ENCODE assay signal across 22 cellular contexts in genomic region chr19:38032151-38032550, GRCh38.
DNase-seq lines count a peak whose midpoint lies in the region; ATAC-seq and TF ChIP-seq lines count a peak whose summit lies in the region.
"Had no signal": no experiment of that assay in that cellular context is flagged by ENCODE, and none has a peak within 500 bp of the region (broad histone marks: within the 10 kb centered on the region; RNA-seq: fewer than 3 reads in every experiment).

No MANE protein-coding gene starts in this region.

- H3K9ac ChIP-seq in GM23248, result peak overlapping the region; percentile 23; the same call in 1 of the 2 replicates
- no peak overlapping the region for H3K9ac ChIP-seq in neural progenitor cell

- intact Hi-C loops in activated B cell treated with CpG ODN at 0.5 μM for 24 hours (cut with micrococcal nuclease), result no loop called here

- H3K9me3 Mint-ChIP-seq in activated B cell treated with CpG ODN at 0.5 μM for 24 hours (peaks cover 4% of the 10 kb centered on the region), neural progenitor cell (no peaks in the 10 kb centered on the region)
- H3K9me3 Mint-ChIP-seq: activated naive CD8-positive, alpha-beta T cell treated with anti-CD3 and anti-CD28 coated beads, Interleukin-2, amount 50 U/mL, for 24 hours; activated T-helper 2 cell treated with anti-CD3 and anti-CD28 coated beads, Interferon-gamma antibody, Interleukin-2, Interleukin-4, amounts not matched to agents 10 μg/mL and 5 μg/mL and 100 μg/mL, durations not matched to agents 14 hours and 24 hours and 36 hours had no signal

- H3K4me1 ChIP-seq in GM23248 (ENCODE audit: insufficient read depth), result peaks cover 25% of the 10 kb centered on the region
- peaks cover 23% of the 10 kb centered on the region for H3K4me1 ChIP-seq in neural progenitor cell

- peak overlapping the region; percentile 98 for H3K27ac Mint-ChIP-seq in activated B cell treated with CpG ODN at 0.5 μM for 24 hours
- no peak overlapping the region for H3K27ac Mint-ChIP-seq in neural progenitor cell
- H3K27ac Mint-ChIP-seq: activated CD4-positive, alpha-beta T cell treated with anti-CD3 and anti-CD28 coated beads for 36 hours; activated naive CD8-positive, alpha-beta T cell treated with anti-CD3 and anti-CD28 coated beads, Interleukin-2, amount 50 U/mL, for 24 hours; activated T-helper 2 cell treated with anti-CD3 and anti-CD28 coated beads, Interferon-gamma antibody, Interleukin-2, Interleukin-4, amounts not matched to agents 10 μg/mL and 5 μg/mL and 100 μg/mL, durations not matched to agents 14 hours and 24 hours and 36 hours; natural killer cell treated with Interleukin-12 subunit alpha and Interleukin-12 subunit beta and Interleukin-15 and Interleukin-18, amount 100 ng/mL, for 72 hours had no signal

- 0 out of 2 replicates have a peak, but pooled peaks cover 4% of the 10 kb centered on the region for H3K36me3 ChIP-seq in GM23248 (ENCODE audit: low read depth)
- no peaks in the 10 kb centered on the region for H3K36me3 ChIP-seq in neural progenitor cell

- peak overlapping the region; percentile 25 for H3K4me2 ChIP-seq in GM23248 (ENCODE audit: unreplicated experiment)
- H3K4me2 ChIP-seq in neural progenitor cell, result no peak overlapping the region

- H3K4me1 Mint-ChIP-seq in activated B cell treated with CpG ODN at 0.5 μM for 24 hours (peaks cover 91% of the 10 kb centered on the region), neural progenitor cell (peaks cover 32% of the 10 kb centered on the region)
- H3K4me1 Mint-ChIP-seq: activated CD4-positive, alpha-beta T cell treated with anti-CD3 and anti-CD28 coated beads for 36 hours had no signal

- no peaks in the 10 kb centered on the region for H4K20me1 ChIP-seq in GM23248 (ENCODE audit: insufficient read depth)
- H4K20me1 ChIP-seq in neural progenitor cell (ENCODE audit: low read depth), result peaks cover 47% of the 10 kb centered on the region

- H3K79me2 ChIP-seq in GM23248 (ENCODE audit: insufficient read depth) (peaks cover 43% of the 10 kb centered on the region), neural progenitor cell (ENCODE audit: low read depth) (peaks cover 6% of the 10 kb centered on the region)

- ATAC-seq in activated B cell treated with CpG ODN at 0.5 μM for 24 hours (ENCODE audit: low read depth), result no peak
- ATAC-seq in GM18520 (IDR thresholded peaks at IDR 0.05; ENCODE audit: unreplicated experiment), result no peak
- ATAC-seq: activated CD4-positive, alpha-beta T cell treated with anti-CD3 and anti-CD28 coated beads for 36 hours; activated naive CD8-positive, alpha-beta T cell treated with anti-CD3 and anti-CD28 coated beads, Interleukin-2, amount 50 U/mL, for 24 hours; HCT116; left cardiac atrium; natural killer cell treated with Interleukin-12 subunit alpha and Interleukin-12 subunit beta and Interleukin-15 and Interleukin-18, amount 100 ng/mL, for 72 hours had no signal

- H3K4me3 ChIP-seq in GM23248 (no peak overlapping the region), fibroblast of pulmonary artery (replicated peaks; ENCODE audit: low read depth, low read length) (no peak overlapping the region), retinal pigment epithelial cell (ENCODE audit: low read length) (no peak overlapping the region), neural progenitor cell (no peak overlapping the region)
- H3K4me3 ChIP-seq: esophagus squamous epithelium, tibial artery had no signal

- in situ Hi-C loops in GM23248 (cut with MboI), result no loop called here

- no peaks in the 10 kb centered on the region for H3K9me2 ChIP-seq in GM23248 (ENCODE audit: insufficient read depth)

- DNase-seq in GM23248 (peak; percentile 30), activated B cell treated with CpG ODN at 0.5 μM for 24 hours (no peak), fibroblast of pulmonary artery (ENCODE audit: low read depth) (peak; percentile 69), retinal pigment epithelial cell (ENCODE audit: low read depth) (peak; percentile 68), anterior cingulate cortex (lab: John Stamatoyannopoulos, UW) (no peak), neural progenitor cell (ENCODE audit: low spot score) (no peak)
- DNase-seq in activated CD4-positive, alpha-beta T cell treated with anti-CD3 and anti-CD28 coated beads, Interleukin-2, amount 50 U/mL, for 48 hours, result no peak
- DNase-seq: activated CD4-positive, alpha-beta T cell treated with anti-CD3 and anti-CD28 coated beads for 36 hours; activated naive CD8-positive, alpha-beta T cell treated with anti-CD3 and anti-CD28 coated beads, Interleukin-2, amount 50 U/mL, for 24 hours; DND-41; effector CD8-positive, alpha-beta T cell; esophagus squamous epithelium; left cardiac atrium; NCI-H1417 treated with DMSO at 0.1 percent for 48 hours; NCI-H524; small intestine; stimulated activated naive CD4-positive, alpha-beta T cell treated with Interleukin-2 at 50 U/mL for 16 hours; tibial artery had no signal

- 51 to 56% methylated on average over 4 of the region's 4 CpGs for WGBS in GM23248 (ENCODE audit: low coverage in 1 of 2, low lambda C conversion rate in 2 of 2, missing lambda C conversion rate in 2 of 2), 2 experiments

- H2AFZ ChIP-seq in GM23248 (no peak overlapping the region), neural progenitor cell (replicated peaks) (no peak overlapping the region)

- POLR2A ChIA-PET in activated B cell treated with CpG ODN at 0.5 μM for 24 hours (lab: Charles Lee), result interaction anchor here (0.5 to 9.6 kb wide), 7 partner anchors 8 to 125 kb away, joined by 7 to 192 read pairs (median 27); partner anchors contain the start of genes SIPA1L3 and WDR87

- H3K4me3 Mint-ChIP-seq in activated B cell treated with CpG ODN at 0.5 μM for 24 hours (no peak overlapping the region), neural progenitor cell (no peak overlapping the region)
- H3K4me3 Mint-ChIP-seq: activated CD4-positive, alpha-beta T cell treated with anti-CD3 and anti-CD28 coated beads for 36 hours; activated naive CD8-positive, alpha-beta T cell treated with anti-CD3 and anti-CD28 coated beads, Interleukin-2, amount 50 U/mL, for 24 hours; natural killer cell treated with Interleukin-12 subunit alpha and Interleukin-12 subunit beta and Interleukin-15 and Interleukin-18, amount 100 ng/mL, for 72 hours had no signal

- peaks cover 32% of the 10 kb centered on the region for H3K36me3 Mint-ChIP-seq in activated B cell treated with CpG ODN at 0.5 μM for 24 hours (ENCODE audit: low read depth)
- H3K36me3 Mint-ChIP-seq in neural progenitor cell, result peaks cover 10% of the 10 kb centered on the region

- TF ChIP-seq CTCF in activated B cell treated with CpG ODN at 0.5 μM for 24 hours (IDR thresholded peaks at IDR 0.05) (no peak), fibroblast of pulmonary artery (IDR thresholded peaks at IDR 0.05; ENCODE audit: low read length, missing control alignments) (no peak), retinal pigment epithelial cell (conservative IDR thresholded peaks at IDR 0.05; ENCODE audit: low read depth, low read length) (no peak), neural progenitor cell (IDR thresholded peaks at IDR 0.05) (no peak)

- no peaks in the 10 kb centered on the region for H3K27me3 ChIP-seq in GM23248 (replicated peaks; ENCODE audit: insufficient read depth)
- H3K27me3 ChIP-seq in neural progenitor cell, result no peaks in the 10 kb centered on the region
- H3K27me3 ChIP-seq: esophagus squamous epithelium, tibial artery had no signal

- H3F3A ChIP-seq in GM23248 (ENCODE audit: insufficient read depth), result peaks cover 30% of the 10 kb centered on the region
- H3F3A ChIP-seq in neural progenitor cell (ENCODE audit: low read depth), result peaks cover 2% of the 10 kb centered on the region

- CTCF ChIA-PET in activated B cell treated with CpG ODN at 0.5 μM for 24 hours (lab: Charles Lee), result no interaction called here

- no peak overlapping the region for H3K27ac ChIP-seq in GM23248
- H3K27ac ChIP-seq in neural progenitor cell, result no peak overlapping the region
- H3K27ac ChIP-seq: tibial artery had no signal

- H3K27me3 Mint-ChIP-seq in activated B cell treated with CpG ODN at 0.5 μM for 24 hours (no peaks in the 10 kb centered on the region), neural progenitor cell (ENCODE audit: insufficient read depth, low read depth) (peaks cover 12% of the 10 kb centered on the region)
- H3K27me3 Mint-ChIP-seq: activated CD4-positive, alpha-beta T cell treated with anti-CD3 and anti-CD28 coated beads for 36 hours; activated naive CD8-positive, alpha-beta T cell treated with anti-CD3 and anti-CD28 coated beads, Interleukin-2, amount 50 U/mL, for 24 hours; natural killer cell treated with Interleukin-12 subunit alpha and Interleukin-12 subunit beta and Interleukin-15 and Interleukin-18, amount 100 ng/mL, for 72 hours had no signal

- H3K9me3 ChIP-seq in GM23248 (ENCODE audit: low read depth) (no peaks in the 10 kb centered on the region), neural progenitor cell (ENCODE audit: low read depth) (no peaks in the 10 kb centered on the region)
- H3K9me3 ChIP-seq: esophagus squamous epithelium, tibial artery had no signal

Comparison
In these comparisons a context has a peak if more than half of its experiments do, and no peak if none do; other contexts are left out.
1. DNase-seq: peak in GM23248 (single experiment), fibroblast of pulmonary artery (single experiment) and retinal pigment epithelial cell (single experiment); none in activated B cell treated with CpG ODN at 0.5 μM for 24 hours (single experiment), anterior cingulate cortex (0 of 58), activated CD4-positive, alpha-beta T cell treated with anti-CD3 and anti-CD28 coated beads, Interleukin-2, amount 50 U/mL, for 48 hours (0 of 2) and neural progenitor cell (single experiment).